10 cellular contexts compared by ENCODE assay signal in genomic region chr6:73728548-73729205, GRCh38. TPM values are rescaled to one million over a fixed set of nuclear protein-coding genes. Genes with fewer than 3 reads are reported as not detected.
DNase-seq lines count a peak whose midpoint lies in the region; ATAC-seq, FAIRE-seq and TF ChIP-seq lines count a peak whose summit lies in the region.
"Had no signal": no experiment of that assay in that cellular context is flagged by ENCODE, and none has a peak within 500 bp of the region (broad histone marks: within the 10 kb centered on the region; RNA-seq: fewer than 3 reads in every experiment).

No MANE protein-coding gene starts in this region.

- peak; percentile 59 for ATAC-seq in GM18508 (IDR thresholded peaks at IDR 0.05; ENCODE audit: insufficient read depth, unreplicated experiment)
- ATAC-seq in GM21447 (IDR thresholded peaks at IDR 0.05; ENCODE audit: unreplicated experiment) = peak; percentile 43
- ATAC-seq in HG03439 (IDR thresholded peaks at IDR 0.05; ENCODE audit: unreplicated experiment) = peak; percentile 64
- ATAC-seq in activated naive CD4-positive, alpha-beta T cell treated with anti-CD3 and anti-CD28 coated beads, Interleukin-2, amount 50 U/mL, for 72 hours = peak; percentile 71 to 90
- no peak for ATAC-seq in pancreas

- DNase-seq in activated naive CD4-positive, alpha-beta T cell treated with anti-CD3 and anti-CD28 coated beads, Interleukin-2, amount 50 U/mL, for 72 hours (ENCODE audit: low spot score in 2 of 2) = peak in 1 of 2 donors; percentile 51
- DNase-seq in D721Med (ENCODE audit: insufficient read length, low spot score) = no peak
- no peak for DNase-seq in DMS53 (lab: John Stamatoyannopoulos, UW)
- DNase-seq in ACHN = no peak
- DNase-seq in pancreas = no peak
- DNase-seq: DMS79 treated with DMSO at 0.1 percent for 48 hours, posterior cingulate gyrus had no signal

- H3K27ac ChIP-seq in pancreas = no peak overlapping the region

- no peaks in the 10 kb centered on the region for H3K9me3 ChIP-seq in pancreas

- intact Hi-C loops in pancreas (cut with DNase I) = loop anchor here in 1 of 3 donors (10.0 kb wide), 1 partner anchor 1476 kb away; the partner anchor contains the start of gene COL12A1

- 66 to 78% methylated on average over 4 of the region's 4 CpGs for WGBS in pancreas, 2 donors

- H3K4me3 ChIP-seq in pancreas = no peak overlapping the region

- TF ChIP-seq CTCF in D721Med (IDR thresholded peaks at IDR 0.05; ENCODE audit: insufficient read depth, missing control alignments) = no peak
- no peak for TF ChIP-seq CTCF in pancreas (IDR thresholded peaks at IDR 0.05)

- H3K36me3 Mint-ChIP-seq in activated naive CD4-positive, alpha-beta T cell treated with anti-CD3 and anti-CD28 coated beads, Interleukin-2, amount 50 U/mL, for 72 hours = peaks cover 14 to 25% of the 10 kb centered on the region in 2 donors

- H3K4me1 ChIP-seq in pancreas = no peaks in the 10 kb centered on the region

- in situ Hi-C loops in ACHN (cut with HindIII; ENCODE audit: low pct_ligation_motif_present, low pct_unique_long_range_greater_than_20kb, low sequenced_read_pairs) = no loop called here

- no peaks in the 10 kb centered on the region for H3K27me3 ChIP-seq in pancreas

- peak overlapping the region; percentile 68 to 75 for H3K27ac Mint-ChIP-seq in activated naive CD4-positive, alpha-beta T cell treated with anti-CD3 and anti-CD28 coated beads, Interleukin-2, amount 50 U/mL, for 72 hours

- no peaks in the 10 kb centered on the region for H3K36me3 ChIP-seq in pancreas

- FAIRE-seq in D721Med (lab: Jason Lieb, UNC) = no peak
- no peak for FAIRE-seq in pancreas (lab: Jason Lieb, UNC)

- no peaks in the 10 kb centered on the region for H3K9me3 Mint-ChIP-seq in activated naive CD4-positive, alpha-beta T cell treated with anti-CD3 and anti-CD28 coated beads, Interleukin-2, amount 50 U/mL, for 72 hours

RNA-seq across cellular contexts. Expression of gene CD109, which starts 32.7 kb away (rescaled TPM):
- 10 to 100 TPM; 15.4 to 30.3 TPM for total RNA-seq in activated naive CD4-positive, alpha-beta T cell treated with anti-CD3 and anti-CD28 coated beads, Interleukin-2, amount 50 U/mL, for 72 hours
- 1 to 10 TPM in 3 of 6 donors, under 1 TPM in 3; 0.24 to 2.6 (median 0.99) TPM for total RNA-seq in pancreas
- polyA plus RNA-seq in pancreas = under 1 TPM; 0.23 to 0.26 TPM

Comparison
In these comparisons a context has a peak if more than half of its experiments do, and no peak if none do; other contexts are left out.
1. ATAC-seq: peak in GM18508 (single experiment), GM21447 (single experiment), HG03439 (single experiment) and activated naive CD4-positive, alpha-beta T cell treated with anti-CD3 and anti-CD28 coated beads, Interleukin-2, amount 50 U/mL, for 72 hours (2 of 2); none in pancreas (0 of 4).
2. RNA of gene CD109, which starts 32.7 kb away (total RNA-seq): 15.4 to 30.3 TPM in activated naive CD4-positive, alpha-beta T cell treated with anti-CD3 and anti-CD28 coated beads, Interleukin-2, amount 50 U/mL, for 72 hours; 0.24 to 2.6 TPM in pancreas; every median in the first group is over 4 times any median in the second.